In the genomic region with DNA sequence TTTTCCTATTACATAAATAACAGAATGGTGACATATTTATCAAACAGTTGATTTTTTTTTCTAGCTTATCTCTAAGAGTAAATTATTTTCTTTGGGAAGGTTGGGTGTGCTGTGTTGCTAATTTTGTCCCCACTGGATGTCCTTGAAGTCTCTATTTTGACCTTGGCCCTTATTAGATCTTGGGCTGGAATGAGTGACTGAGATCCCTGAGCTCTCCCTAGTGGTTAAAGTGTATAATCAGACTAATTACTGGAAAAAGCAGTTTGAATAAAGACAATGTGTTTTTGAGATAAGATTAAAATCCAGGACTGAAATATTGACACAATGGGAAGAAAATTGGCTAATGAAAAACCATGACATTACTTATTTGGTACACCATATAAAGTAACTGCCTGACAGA, we compare ENCODE assay signal across 1 cellular context.
TF ChIP-seq lines count a peak whose summit lies in the region.

No MANE protein-coding gene starts in this region.

TF ChIP-seq in liver, 16 proteins besides CTCF, POLR2A, EP300 and RAD21 (continued from another document):
- TF ChIP-seq ZBTB33 (IDR thresholded peaks at IDR 0.05) (no peak), SP1 (IDR thresholded peaks at IDR 0.05) (no peak), MAX (IDR thresholded peaks at IDR 0.05) (no peak), FOXA1 (IDR thresholded peaks at IDR 0.05) (no peak), HNF4A (conservative IDR thresholded peaks at IDR 0.05) (no peak), YY1 (IDR thresholded peaks at IDR 0.05) (no peak), GABPA (IDR thresholded peaks at IDR 0.05 in 1 of 2, conservative IDR thresholded peaks at IDR 0.05 in 1 of 2) (no peak)
TF ChIP-seq in liver: peak in this region for 0.
